8 cellular contexts compared by ENCODE assay signal in the genomic region with DNA sequence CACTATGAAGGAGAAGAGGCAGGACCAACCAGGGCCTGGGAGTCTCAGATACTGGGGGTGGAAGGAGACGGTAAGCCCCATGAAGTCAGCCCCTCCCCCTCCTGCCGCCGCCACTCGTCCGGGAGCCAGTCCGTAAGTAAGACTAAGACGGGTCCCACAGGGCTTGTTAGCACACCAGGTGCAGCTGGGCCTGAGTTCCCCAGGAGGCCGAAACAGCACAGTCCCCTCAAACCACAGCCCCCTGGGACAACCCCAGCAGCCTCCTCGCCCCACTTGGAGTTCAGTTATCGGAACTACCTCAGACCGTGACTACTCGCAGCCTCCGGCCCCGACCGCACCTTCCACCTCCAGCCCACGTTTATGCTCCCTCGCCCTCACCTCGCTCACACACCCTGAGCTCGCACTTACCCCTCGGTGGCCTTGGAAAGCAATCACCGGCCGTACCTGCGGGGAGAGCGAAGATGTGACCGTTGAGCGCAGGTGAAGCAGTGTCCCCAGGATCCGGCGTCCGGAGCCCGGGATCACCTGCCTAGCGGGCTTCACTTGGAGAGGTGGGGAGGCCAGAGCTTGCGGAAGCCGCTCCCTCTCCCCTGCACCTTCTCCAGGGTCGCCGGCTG. TPM values are rescaled to one million over a fixed set of nuclear protein-coding genes. Genes with fewer than 3 reads are reported as not detected.
DNase-seq lines count a peak whose midpoint lies in the region; ATAC-seq and TF ChIP-seq lines count a peak whose summit lies in the region.

No MANE protein-coding gene starts in this region.

- TF ChIP-seq CTCF in HFF-Myc (IDR thresholded peaks at IDR 0.05; ENCODE audit: low read depth, low read length, missing control alignments): no peak
- TF ChIP-seq CTCF in breast epithelium (IDR thresholded peaks at IDR 0.05): no peak
- TF ChIP-seq CTCF in right lobe of liver (IDR thresholded peaks at IDR 0.05): no peak
- TF ChIP-seq CTCF in thoracic aorta (IDR thresholded peaks at IDR 0.05): no peak

- ATAC-seq in right lobe of liver: peak; percentile 2 to 19 (median 8)
- no peak for ATAC-seq in thoracic aorta (ENCODE audit: insufficient number of reproducible peaks, low FRiP score, low read depth)

- intact Hi-C loops in breast epithelium (cut with DNase I; ENCODE audit: low total_unique reads) (no loop called here), right lobe of liver (cut with DNase I) (no loop called here)

- WGBS in right lobe of liver (ENCODE audit: insufficient coverage, low coverage, low lambda C conversion rate, missing lambda C conversion rate): 11% methylated on average over 22 of the region's 35 CpGs

- DNase-seq in NCI-H510A treated with DMSO at 0.1 percent for 48 hours (lab: John Stamatoyannopoulos, UW) (peak; percentile 45), NCI-H510A (lab: John Stamatoyannopoulos, UW) (no peak), HFF-Myc (ENCODE audit: extremely low read depth, low read depth) (no peak), NCI-H2107 (lab: John Stamatoyannopoulos, UW) (peak; percentile 50), breast epithelium (ENCODE audit: low spot score in 2 of 2) (no peak), right lobe of liver (peak in 2 of 3 donors; percentile 58), thoracic aorta (ENCODE audit: low spot score) (no peak), KG1 (lab: John Stamatoyannopoulos, UW) (no peak)

- H3K27ac ChIP-seq in breast epithelium: peak overlapping the region; percentile 94
- H3K27ac ChIP-seq in right lobe of liver: peak overlapping the region; percentile 74 to 81 (median 80)
- peak overlapping the region; percentile 85 to 91 for H3K27ac ChIP-seq in thoracic aorta

- H3K27me3 ChIP-seq in breast epithelium (no peaks in the 10 kb centered on the region), right lobe of liver (no peaks in the 10 kb centered on the region), thoracic aorta (replicated peaks; ENCODE audit: insufficient read depth) (no peaks in the 10 kb centered on the region)

- H3K4me1 ChIP-seq in breast epithelium: no peaks in the 10 kb centered on the region
- peaks cover 0 to 7% (median 2%) of the 10 kb centered on the region in 4 donors for H3K4me1 ChIP-seq in right lobe of liver
- peaks cover 3 to 20% of the 10 kb centered on the region in 2 donors for H3K4me1 ChIP-seq in thoracic aorta (ENCODE audit: control insufficient read depth in 1 of 2, low read depth in 2 of 2)

- H3K4me3 ChIP-seq in HFF-Myc (replicated peaks; ENCODE audit: low read depth, low read length) (peak overlapping the region; percentile 51), breast epithelium (peak overlapping the region; percentile 70 to 74 (median 72)), right lobe of liver (peak overlapping the region; percentile 54 to 69 (median 63)), thoracic aorta (peak overlapping the region; percentile 81)

- no peaks in the 10 kb centered on the region for H3K9me3 ChIP-seq in breast epithelium
- H3K9me3 ChIP-seq in right lobe of liver: no peaks in the 10 kb centered on the region
- H3K9me3 ChIP-seq in thoracic aorta: no peaks in the 10 kb centered on the region

- H3K36me3 ChIP-seq in breast epithelium: no peaks in the 10 kb centered on the region
- H3K36me3 ChIP-seq in right lobe of liver: peaks cover 8 to 26% (median 20%) of the 10 kb centered on the region in 4 donors
- peaks cover 9% of the 10 kb centered on the region for H3K36me3 ChIP-seq in thoracic aorta

- TF ChIP-seq POLR2A in breast epithelium (IDR thresholded peaks at IDR 0.05): no peak
- no peak for TF ChIP-seq POLR2A in right lobe of liver (IDR thresholded peaks at IDR 0.05)

RNA-seq across cellular contexts. Expression of a gene that starts 0.6 kb away (rescaled TPM):
- total RNA-seq in breast epithelium (10 to 100 TPM in 1 of 3 donors, 1 to 10 TPM in 2; 5.2 to 14.5 (median 9.0) TPM), right lobe of liver (1 to 10 TPM in 5 of 6 experiments, under 1 TPM in 1; 0.39 to 2.0 (median 1.7) TPM), thoracic aorta (10 to 100 TPM in 1 of 2 donors, 1 to 10 TPM in 1; 7.2 to 11.2 TPM)

RNA-seq across cellular contexts. Expression of a gene that starts 15.9 kb away (rescaled TPM):
- total RNA-seq in breast epithelium: 100 to 1,000 TPM; 653 to 916 (median 695) TPM
- total RNA-seq in right lobe of liver: 100 to 1,000 TPM; 454 to 694 (median 611) TPM
- total RNA-seq in thoracic aorta: 100 to 1,000 TPM; 532 to 761 TPM

RNA-seq across cellular contexts. Expression of a gene that starts 23.8 kb away (rescaled TPM):
- total RNA-seq in breast epithelium (under 1 TPM in 1 of 3 donors, not detected in 2; 0.16 TPM), right lobe of liver (under 1 TPM in 2 of 6 experiments, not detected in 4; 0.22 to 0.26 TPM), thoracic aorta (not detected)

RNA-seq across cellular contexts. Expression of a gene that starts 24.2 kb away (rescaled TPM):
- total RNA-seq in breast epithelium: 10 to 100 TPM in 2 of 3 donors, 1 to 10 TPM in 1; 9.5 to 17.7 (median 11.2) TPM
- total RNA-seq in right lobe of liver: 10 to 100 TPM in 3 of 6 experiments, 1 to 10 TPM in 3; 6.1 to 17.4 (median 9.1) TPM
- total RNA-seq in thoracic aorta: 10 to 100 TPM in 1 of 2 donors, 1 to 10 TPM in 1; 9.2 to 21.2 TPM

RNA-seq across cellular contexts. Expression of a gene that starts 30.0 kb away (rescaled TPM):
- total RNA-seq in breast epithelium (100 to 1,000 TPM; 107 to 125 (median 109) TPM), right lobe of liver (100 to 1,000 TPM; 203 to 511 (median 317) TPM), thoracic aorta (100 to 1,000 TPM; 136 to 144 TPM)

Comparison
In these comparisons a context has a peak if more than half of its experiments do, and no peak if none do; other contexts are left out.
1. DNase-seq: peak in NCI-H510A treated with DMSO at 0.1 percent for 48 hours (single experiment), NCI-H2107 (single experiment) and right lobe of liver (2 of 3); none in NCI-H510A (single experiment), HFF-Myc (single experiment), breast epithelium (0 of 2), thoracic aorta (single experiment) and KG1 (single experiment).
2. Peak in every context shown above with its lines, with median percentiles within 50 percentile points of each other: H3K4me3 ChIP-seq and H3K27ac ChIP-seq.